10 cellular contexts compared by ENCODE assay signal in the genomic region with DNA sequence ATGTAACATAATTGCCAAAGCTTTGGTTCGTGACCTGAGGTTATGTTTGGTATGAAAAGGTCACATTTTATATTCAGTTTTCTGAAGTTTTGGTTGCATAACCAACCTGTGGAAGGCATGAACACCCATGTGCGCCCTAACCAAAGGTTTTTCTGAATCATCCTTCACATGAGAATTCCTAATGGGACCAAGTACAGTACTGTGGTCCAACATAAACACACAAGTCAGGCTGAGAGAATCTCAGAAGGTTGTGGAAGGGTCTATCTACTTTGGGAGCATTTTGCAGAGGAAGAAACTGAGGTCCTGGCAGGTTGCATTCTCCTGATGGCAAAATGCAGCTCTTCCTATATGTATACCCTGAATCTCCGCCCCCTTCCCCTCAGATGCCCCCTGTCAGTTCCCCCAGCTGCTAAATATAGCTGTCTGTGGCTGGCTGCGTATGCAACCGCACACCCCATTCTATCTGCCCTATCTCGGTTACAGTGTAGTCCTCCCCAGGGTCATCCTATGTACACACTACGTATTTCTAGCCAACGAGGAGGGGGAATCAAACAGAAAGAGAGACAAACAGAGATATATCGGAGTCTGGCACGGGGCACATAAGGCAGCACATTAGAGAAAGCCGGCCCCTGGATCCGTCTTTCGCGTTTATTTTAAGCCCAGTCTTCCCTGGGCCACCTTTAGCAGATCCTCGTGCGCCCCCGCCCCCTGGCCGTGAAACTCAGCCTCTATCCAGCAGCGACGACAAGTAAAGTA. TPM values are rescaled to one million over a fixed set of nuclear protein-coding genes. Genes with fewer than 3 reads are reported as not detected.
DNase-seq lines count a peak whose midpoint lies in the region; ATAC-seq, FAIRE-seq and TF ChIP-seq lines count a peak whose summit lies in the region.
"Had no signal": no experiment of that assay in that cellular context is flagged by ENCODE, and none has a peak within 500 bp of the region (broad histone marks: within the 10 kb centered on the region; RNA-seq: fewer than 3 reads in every experiment).

No MANE protein-coding gene starts in this region.

- H3K9me2 ChIP-seq in SK-N-SH: no peaks in the 10 kb centered on the region

- H3K79me2 ChIP-seq in SK-N-SH (ENCODE audit: insufficient read depth): no peaks in the 10 kb centered on the region
- H3K79me2 ChIP-seq in keratinocyte (ENCODE audit: control insufficient read depth, insufficient read depth, low read length): no peaks in the 10 kb centered on the region

- TF ChIP-seq POLR2A in testis (IDR thresholded peaks at IDR 0.05): no peak

- H3K4me1 ChIP-seq in SK-N-SH (ENCODE audit: control insufficient read depth in 1 of 2, insufficient read depth in 2 of 2, low read depth in 1 of 2, low read length in 1 of 2) (no peaks in the 10 kb centered on the region), adipocyte (ENCODE audit: control insufficient read depth, insufficient read depth, low read length) (peaks cover 39% of the 10 kb centered on the region), keratinocyte (ENCODE audit: control insufficient read depth, extremely low read depth, insufficient read depth, low read length) (peaks cover 15% of the 10 kb centered on the region), testis (peaks cover 11% of the 10 kb centered on the region)

- peaks cover 37% of the 10 kb centered on the region for H3K27me3 ChIP-seq in SK-N-SH (ENCODE audit: insufficient read depth)
- no peaks in the 10 kb centered on the region for H3K27me3 ChIP-seq in adipocyte (replicated peaks; ENCODE audit: control insufficient read depth, insufficient read depth, low read length)
- peaks cover 52% of the 10 kb centered on the region for H3K27me3 ChIP-seq in keratinocyte (ENCODE audit: control insufficient read depth, extremely low read depth, insufficient read depth, low read length)
- H3K27me3 ChIP-seq in testis: no peaks in the 10 kb centered on the region

- TF ChIP-seq CTCF in SK-N-SH (IDR thresholded peaks at IDR 0.05): no peak
- TF ChIP-seq CTCF in keratinocyte (optimal IDR thresholded peaks at IDR 0.05 in 1 of 3, IDR thresholded peaks at IDR 0.05 in 1 of 3, conservative IDR thresholded peaks at IDR 0.05 in 1 of 3; ENCODE audit: extremely low read depth in 1 of 3, insufficient read depth in 2 of 3, low read length in 3 of 3): no peak
- TF ChIP-seq CTCF in testis (IDR thresholded peaks at IDR 0.05): no peak

- H3K9me3 ChIP-seq in SK-N-SH (no peaks in the 10 kb centered on the region), adipocyte (ENCODE audit: control insufficient read depth, low read length) (peaks cover 5% of the 10 kb centered on the region), keratinocyte (ENCODE audit: control insufficient read depth, low read depth, low read length) (no peaks in the 10 kb centered on the region), testis (no peaks in the 10 kb centered on the region)
- H3K9me3 ChIP-seq: adrenal gland had no signal

- dilution Hi-C loops in keratinocyte (cut with MboI; ENCODE audit: extremely low pct_ligation_motif_present, low sequenced_read_pairs): no loop called here

- no peak overlapping the region for H3K27ac ChIP-seq in SK-N-SH (ENCODE audit: low read depth in 2 of 2, low read length in 1 of 2)
- H3K27ac ChIP-seq in keratinocyte (ENCODE audit: control insufficient read depth, insufficient read depth, low read length): no peak overlapping the region
- H3K27ac ChIP-seq in testis: no peak overlapping the region
- no peak overlapping the region for H3K27ac ChIP-seq in substantia nigra (ENCODE audit: low read depth, low read length, poor library complexity, severe bottlenecking)

- H3K36me3 ChIP-seq in SK-N-SH (replicated peaks in 1 of 2; ENCODE audit: control insufficient read depth in 1 of 2, insufficient read depth in 2 of 2, low read length in 1 of 2) (no peaks in the 10 kb centered on the region), adipocyte (ENCODE audit: control insufficient read depth, insufficient read depth, low read length, severe bottlenecking) (no peaks in the 10 kb centered on the region), keratinocyte (ENCODE audit: control insufficient read depth in 2 of 2, extremely low read depth in 1 of 2, insufficient read depth in 2 of 2, low read length in 2 of 2) (no peaks in the 10 kb centered on the region), testis (ENCODE audit: low read depth, missing control alignments) (no peaks in the 10 kb centered on the region)
- H3K36me3 ChIP-seq: adrenal gland had no signal

- H4K20me1 ChIP-seq in SK-N-SH (ENCODE audit: insufficient read depth): no peaks in the 10 kb centered on the region
- no peaks in the 10 kb centered on the region for H4K20me1 ChIP-seq in keratinocyte (ENCODE audit: control insufficient read depth, extremely low read depth, insufficient read depth, low read length)

- no peak overlapping the region for H3K9ac ChIP-seq in SK-N-SH
- H3K9ac ChIP-seq in adipocyte (ENCODE audit: low read length): peak overlapping the region; percentile 39
- H3K9ac ChIP-seq in keratinocyte (ENCODE audit: control insufficient read depth, extremely low read depth, insufficient read depth, low read length): no peak overlapping the region

- 18% methylated on average over 20 of the region's 20 CpGs for WGBS in SK-N-SH (ENCODE audit: low lambda C conversion rate)
- WGBS in testis, 2 donors: 8 to 10% methylated on average over 20 of the region's 20 CpGs

- no peak for ATAC-seq in SK-N-SH treated with all-trans-retinoic acid at 6 μM for 48 hours
- ATAC-seq in GM21423 (IDR thresholded peaks at IDR 0.05; ENCODE audit: unreplicated experiment): no peak

- H3K4me2 ChIP-seq in SK-N-SH: no peak overlapping the region
- peak overlapping the region; percentile 67 for H3K4me2 ChIP-seq in keratinocyte (ENCODE audit: control insufficient read depth, extremely low read depth, insufficient read depth, low read depth, low read length)

- FAIRE-seq in keratinocyte (lab: Jason Lieb, UNC): peak; percentile 17
- FAIRE-seq: A204.1 had no signal

- DNase-seq in SK-N-SH (peak; percentile 8), adipocyte (ENCODE audit: low read depth) (no peak), keratinocyte (ENCODE audit: low read depth, low spot score) (no peak), testis (no peak), substantia nigra (lab: John Stamatoyannopoulos, UW) (no peak), GDM1 (lab: John Stamatoyannopoulos, UW) (no peak)

- H3K4me3 ChIP-seq in SK-N-SH (ENCODE audit: low read depth in 2 of 2, low read length in 1 of 2): no peak overlapping the region
- H3K4me3 ChIP-seq in adipocyte (ENCODE audit: low read length): peak overlapping the region; percentile 77
- H3K4me3 ChIP-seq in keratinocyte (ENCODE audit: control insufficient read depth in 2 of 3, extremely low read depth in 1 of 3, insufficient read depth in 2 of 3, low read depth in 1 of 3, low read length in 3 of 3): peak overlapping the region in 2 of 3 experiments; percentile 7 to 20
- peak overlapping the region; percentile 36 to 59 for H3K4me3 ChIP-seq in testis

- no peak for TF ChIP-seq RAD21 in SK-N-SH (IDR thresholded peaks at IDR 0.05; ENCODE audit: low read length)

- H2AFZ ChIP-seq in SK-N-SH (ENCODE audit: low read depth): no peak overlapping the region
- no peak overlapping the region for H2AFZ ChIP-seq in keratinocyte (ENCODE audit: control insufficient read depth, low read length)

- no peaks in the 10 kb centered on the region for H3K9me1 ChIP-seq in keratinocyte (ENCODE audit: control insufficient read depth, extremely low read depth, insufficient read depth, low read length)

- no peaks in the 10 kb centered on the region for H3F3A ChIP-seq in SK-N-SH (replicated peaks; ENCODE audit: insufficient read depth)

- TF ChIP-seq EP300 in SK-N-SH (IDR thresholded peaks at IDR 0.05; ENCODE audit: borderline replicate concordance in 1 of 2, low read depth in 1 of 2, low read length in 1 of 2): no peak

- intact Hi-C loops in testis (cut with DNase I; ENCODE audit: low total_unique reads): no loop called here

- POLR2A ChIA-PET in SK-N-SH (lab: Yijun Ruan, JAX): no interaction called here

- CTCF ChIA-PET in SK-N-SH (lab: Yijun Ruan, JAX): interaction anchor here (1.2 kb wide), 1 partner anchor 8 kb away, joined by 3 read pairs; no protein-coding TSS in a partner anchor

TF ChIP-seq in SK-N-SH, 30 proteins besides CTCF, POLR2A, EP300 and RAD21 (continues in another document):
- no peak for TF ChIP-seq GATA2 (CRISPR knock-in tag; IDR thresholded peaks at IDR 0.05)
- TF ChIP-seq MEF2A (IDR thresholded peaks at IDR 0.05; ENCODE audit: borderline replicate concordance, low read depth): no peak

TF ChIP-seq in SK-N-SH treated with all-trans-retinoic acid at 6 μM for 48 hours, 23 proteins besides CTCF, POLR2A, EP300 and RAD21 (continues in another document):
- TF ChIP-seq ZNF565 (CRISPR knock-in tag; conservative IDR thresholded peaks at IDR 0.05; ENCODE audit: low read depth) (no peak), ARNTL (CRISPR knock-in tag; IDR thresholded peaks at IDR 0.05; ENCODE audit: borderline replicate concordance, low read depth) (no peak), TCF4 (CRISPR knock-in tag; IDR thresholded peaks at IDR 0.05; ENCODE audit: borderline replicate concordance) (no peak), ZC3H10 (CRISPR knock-in tag; IDR thresholded peaks at IDR 0.05) (no peak), PPARA (CRISPR knock-in tag; IDR thresholded peaks at IDR 0.05; ENCODE audit: borderline replicate concordance) (no peak), BACH2 (CRISPR knock-in tag; IDR thresholded peaks at IDR 0.05; ENCODE audit: borderline replicate concordance) (no peak)

RNA-seq across cellular contexts. Expression of a gene that starts 0.5 kb away (rescaled TPM):
- polyA plus RNA-seq in SK-N-SH (2012; rRNA removed) (under 0.01 TPM in 1 of 2 replicates, not detected in the other), keratinocyte (0.17 to 0.77 TPM (median 0.22 TPM) in 3 replicates), testis (ENCODE audit: insufficient read depth, low read depth, low replicate concordance) (9.3 TPM)
- polyA plus RNA-seq in SK-N-SH (2012; cell fraction: cytosol; rRNA removed): under 0.01 TPM in 1 of 2 replicates, not detected in the other
- polyA plus RNA-seq in SK-N-SH (2012; cell fraction: nucleus; rRNA removed): 0.01 and 0.04 TPM in 2 replicates
- not detected for polyA plus RNA-seq in keratinocyte (2011; ENCODE audit: low read depth)
- 0.10 and 0.23 TPM in 2 replicates for polyA plus RNA-seq in keratinocyte (2011; cell fraction: cytosol; rRNA removed)
- polyA plus RNA-seq in keratinocyte (2011; cell fraction: nucleus; rRNA removed): 0.45 and 0.49 TPM in 2 replicates
- 0.08 and 0.19 TPM in 2 replicates for polyA plus RNA-seq in keratinocyte (2012; ENCODE audit: low replicate concordance)
- polyA minus RNA-seq in keratinocyte: 0.13 to 1.8 TPM (median 1.7 TPM) in 3 replicates
- not detected for polyA minus RNA-seq in keratinocyte (2011; cell fraction: cytosol; rRNA and poly(A)+ RNA removed)
- 1.2 and 1.6 TPM in 2 replicates for polyA minus RNA-seq in keratinocyte (2011; cell fraction: nucleus; rRNA and poly(A)+ RNA removed)
- 1 to 10 TPM; 4.3 to 8.1 TPM for total RNA-seq in testis

Comparison
In these comparisons a context has a peak if more than half of its experiments do, and no peak if none do; other contexts are left out.
1. H3K4me3 ChIP-seq: peak in adipocyte (single experiment), keratinocyte (2 of 3) and testis (2 of 2); none in SK-N-SH (0 of 2).